In the genomic region with DNA sequence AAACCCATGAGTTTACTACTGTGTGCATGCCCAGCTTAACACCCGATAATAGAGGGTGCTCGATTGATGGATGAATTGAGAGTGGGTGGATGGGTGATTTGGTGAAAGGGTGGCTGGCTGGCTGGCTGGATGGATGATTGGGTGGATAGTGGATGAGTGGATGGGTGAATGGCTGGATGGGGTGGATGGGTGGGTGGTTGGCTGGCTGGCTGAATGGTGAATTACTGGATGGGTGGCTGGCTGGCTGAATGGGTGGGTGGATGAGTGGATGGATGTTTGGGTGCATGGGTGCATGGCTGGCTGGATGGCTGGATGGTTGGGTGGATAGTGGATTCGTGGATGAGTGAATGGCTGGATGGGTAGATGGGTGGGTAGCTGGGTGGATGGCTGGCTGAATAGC, we compare ENCODE assay signal across 6 cellular contexts.
"Had no signal": no experiment of that assay in that cellular context is flagged by ENCODE, and none has a peak within 500 bp of the region (broad histone marks: within the 10 kb centered on the region; RNA-seq: fewer than 3 reads in every experiment).

No MANE protein-coding gene starts in this region.

- H3K27ac Mint-ChIP-seq: GM23338 had no signal

- H3K9me3 ChIP-seq: HAP-1 had no signal

- H3K4me1 ChIP-seq: HAP-1 had no signal

- DNase-seq: H7, IMR-90 had no signal

- H3K4me3 Mint-ChIP-seq: GM23338 had no signal

- H3K4me2 ChIP-seq: GM23338 had no signal

- H2AFZ ChIP-seq: GM23338 had no signal

- ATAC-seq: GM23338, HCT116, K562 had no signal

- H3K36me3 ChIP-seq: HAP-1 had no signal

- H3K4me3 ChIP-seq: GM23338, HAP-1, K562 had no signal
